25 cellular contexts compared by ENCODE assay signal in the genomic region with DNA sequence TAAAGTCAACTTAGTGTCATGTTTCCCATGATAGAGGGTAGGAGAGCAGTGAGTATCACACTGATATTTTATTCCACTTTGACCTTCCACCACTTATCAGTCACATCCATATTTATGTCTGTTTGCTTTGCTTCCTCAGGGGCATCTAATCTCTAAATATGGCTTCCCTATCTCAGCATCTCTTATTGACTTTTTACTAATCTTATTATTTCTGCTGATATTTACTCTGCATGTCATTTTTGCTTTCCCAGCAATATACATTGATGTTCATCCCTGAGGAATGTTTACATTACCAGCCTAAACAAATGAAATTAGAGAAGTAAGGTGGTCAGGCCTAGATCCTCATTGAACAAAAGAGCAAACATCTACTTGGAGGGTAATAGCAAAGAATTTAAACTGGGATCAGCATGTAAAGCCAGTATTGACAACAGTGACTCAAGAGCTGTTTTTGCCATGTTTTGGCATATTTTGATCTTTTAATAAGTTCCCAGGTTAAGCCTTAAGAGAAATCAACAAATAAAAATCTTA.
A peak's percentile ranks its signal among the peaks of the same experiment; 100 is the strongest.
DNase-seq lines count a peak whose midpoint lies in the region; ATAC-seq and TF ChIP-seq lines count a peak whose summit lies in the region.
"Had no signal": no experiment of that assay in that cellular context is flagged by ENCODE, and none has a peak within 500 bp of the region (broad histone marks: within the 10 kb centered on the region; RNA-seq: fewer than 3 reads in every experiment).

No MANE protein-coding gene starts in this region.

- peaks cover 17% of the 10 kb centered on the region for H3K4me1 ChIP-seq in HUES6 (ENCODE audit: control insufficient read depth, insufficient read depth, low read length)
- H3K4me1 ChIP-seq: esophagus squamous epithelium, uterus had no signal

- peak overlapping the region; percentile 46; the same call in 1 of the 2 replicates for H3K27ac ChIP-seq in HUES6 (ENCODE audit: low read depth, low read length)
- H3K27ac ChIP-seq: coronary artery, esophagus squamous epithelium, SK-N-MC, uterus had no signal

- H3K9me3 ChIP-seq in HUES6 (ENCODE audit: control insufficient read depth, insufficient read depth, low read depth, low read length): no peaks in the 10 kb centered on the region
- H3K9me3 ChIP-seq: esophagus squamous epithelium, uterus had no signal

- no peak overlapping the region for H3K4me3 Mint-ChIP-seq in glutamatergic neuron (ENCODE audit: unreplicated experiment)
- H3K4me3 Mint-ChIP-seq: activated CD4-positive, alpha-beta T cell treated with anti-CD3 and anti-CD28 coated beads, Interleukin-2, amount 10 ng/mL, durations not matched to agents 7 days and 5 days; activated naive CD4-positive, alpha-beta T cell treated with anti-CD3 and anti-CD28 coated beads, Interleukin-2, amount 10 ng/mL, durations not matched to agents 7 days and 5 days; CD4-positive, CD25-positive, alpha-beta regulatory T cell; stimulated activated naive B cell treated with anti-CD40 and anti-IgM and Interleukin-4, amounts not matched to agents 10 μg/mL and 1 μg/mL and 100 μg/mL, for 72 hours; T-helper 17 cell had no signal

- peak overlapping the region; percentile 25 for H3K27ac Mint-ChIP-seq in glutamatergic neuron (ENCODE audit: unreplicated experiment)
- H3K27ac Mint-ChIP-seq: activated CD4-positive, alpha-beta T cell treated with anti-CD3 and anti-CD28 coated beads, Interleukin-2, amount 10 ng/mL, durations not matched to agents 7 days and 5 days; activated naive CD4-positive, alpha-beta T cell treated with anti-CD3 and anti-CD28 coated beads, Interleukin-2, amount 10 ng/mL, durations not matched to agents 7 days and 5 days; CD4-positive, CD25-positive, alpha-beta regulatory T cell; stimulated activated naive B cell treated with anti-CD40 and anti-IgM and Interleukin-4, amounts not matched to agents 10 μg/mL and 1 μg/mL and 100 μg/mL, for 72 hours; T-helper 17 cell had no signal

- no peak overlapping the region for H3K9ac ChIP-seq in HUES6 (ENCODE audit: low read length)

- H3K4me3 ChIP-seq in HUES6 (ENCODE audit: low read depth, low read length): no peak overlapping the region
- H3K4me3 ChIP-seq: coronary artery, esophagus squamous epithelium, SK-N-MC, uterus had no signal

- no peaks in the 10 kb centered on the region for H3K27me3 ChIP-seq in HUES6 (ENCODE audit: control insufficient read depth, insufficient read depth, low read length)
- H3K27me3 ChIP-seq: esophagus squamous epithelium, uterus had no signal

- H3K27me3 Mint-ChIP-seq in glutamatergic neuron (ENCODE audit: unreplicated experiment): no peaks in the 10 kb centered on the region
- H3K27me3 Mint-ChIP-seq: activated CD4-positive, alpha-beta T cell treated with anti-CD3 and anti-CD28 coated beads, Interleukin-2, amount 10 ng/mL, durations not matched to agents 7 days and 5 days; activated naive CD4-positive, alpha-beta T cell treated with anti-CD3 and anti-CD28 coated beads, Interleukin-2, amount 10 ng/mL, durations not matched to agents 7 days and 5 days; CD4-positive, CD25-positive, alpha-beta regulatory T cell; stimulated activated naive B cell treated with anti-CD40 and anti-IgM and Interleukin-4, amounts not matched to agents 10 μg/mL and 1 μg/mL and 100 μg/mL, for 72 hours; T-helper 17 cell had no signal

- no peaks in the 10 kb centered on the region for H3K36me3 ChIP-seq in HUES6 (ENCODE audit: control insufficient read depth, insufficient read depth, low read length)
- H3K36me3 ChIP-seq: esophagus squamous epithelium, uterus had no signal

- peaks cover 3% of the 10 kb centered on the region for H3K4me1 Mint-ChIP-seq in glutamatergic neuron (ENCODE audit: low read depth, unreplicated experiment)
- H3K4me1 Mint-ChIP-seq: activated CD4-positive, alpha-beta T cell treated with anti-CD3 and anti-CD28 coated beads, Interleukin-2, amount 10 ng/mL, durations not matched to agents 7 days and 5 days; activated naive CD4-positive, alpha-beta T cell treated with anti-CD3 and anti-CD28 coated beads, Interleukin-2, amount 10 ng/mL, durations not matched to agents 7 days and 5 days; CD4-positive, CD25-positive, alpha-beta regulatory T cell; stimulated activated naive B cell treated with anti-CD40 and anti-IgM and Interleukin-4, amounts not matched to agents 10 μg/mL and 1 μg/mL and 100 μg/mL, for 72 hours; T-helper 17 cell had no signal

- ATAC-seq in HG03342 (IDR thresholded peaks at IDR 0.05; ENCODE audit: unreplicated experiment): no peak
- no peak for ATAC-seq in esophagus mucosa
- ATAC-seq: left ventricle myocardium superior; right cardiac atrium; stimulated activated naive B cell treated with anti-CD40 and anti-IgM and Interleukin-4, amounts not matched to agents 10 μg/mL and 1 μg/mL and 100 μg/mL, for 72 hours; T-helper 17 cell had no signal

- peaks cover 2% of the 10 kb centered on the region for H3K9me3 Mint-ChIP-seq in glutamatergic neuron (ENCODE audit: unreplicated experiment)

- no peaks in the 10 kb centered on the region for H3K36me3 Mint-ChIP-seq in glutamatergic neuron (ENCODE audit: unreplicated experiment)
- H3K36me3 Mint-ChIP-seq: activated naive CD4-positive, alpha-beta T cell treated with anti-CD3 and anti-CD28 coated beads, Interleukin-2, amount 10 ng/mL, durations not matched to agents 7 days and 5 days; CD4-positive, CD25-positive, alpha-beta regulatory T cell; stimulated activated naive B cell treated with anti-CD40 and anti-IgM and Interleukin-4, amounts not matched to agents 10 μg/mL and 1 μg/mL and 100 μg/mL, for 72 hours had no signal

- TF ChIP-seq CTCF in glutamatergic neuron (IDR thresholded peaks at IDR 0.05; ENCODE audit: partially characterized antibody, unreplicated experiment): no peak

- DNase-seq in DMS153 (lab: John Stamatoyannopoulos, UW) (peak; percentile 69), NCI-H774 (lab: John Stamatoyannopoulos, UW) (peak; percentile 2), glutamatergic neuron (no peak)
- DNase-seq in stimulated activated CD4-positive, alpha-beta T cell treated with anti-CD3 and anti-CD28 coated beads, Interleukin-15, amount 100 ng/mL, for 24 hours: no peak
- DNase-seq: activated CD4-positive, alpha-beta T cell treated with anti-CD3 and anti-CD28 coated beads, Interleukin-2, amount 10 ng/mL, durations not matched to agents 7 days and 5 days; activated naive CD4-positive, alpha-beta T cell treated with anti-CD3 and anti-CD28 coated beads, Interleukin-2, amount 10 ng/mL, durations not matched to agents 7 days and 5 days; amniotic stem cell; CD4-positive, CD25-positive, alpha-beta regulatory T cell; esophagus squamous epithelium; hippocampal formation; KBM-7; left ventricle myocardium superior; midbrain; NCI-H1436; right cardiac atrium; RPMI8226; stimulated activated CD4-positive, alpha-beta T cell treated with anti-CD3 and anti-CD28 coated beads, Interleukin-4, amount 100 ng/mL, for 24 hours; stimulated activated naive B cell treated with anti-CD40 and anti-IgM and Interleukin-4, amounts not matched to agents 10 μg/mL and 1 μg/mL and 100 μg/mL, for 72 hours; T-helper 17 cell; uterus had no signal

Comparison
In these comparisons a context has a peak if more than half of its experiments do, and no peak if none do; other contexts are left out.
1. DNase-seq: peak in DMS153 (single experiment) and NCI-H774 (single experiment); none in glutamatergic neuron (single experiment) and stimulated activated CD4-positive, alpha-beta T cell treated with anti-CD3 and anti-CD28 coated beads, Interleukin-15, amount 100 ng/mL, for 24 hours (single experiment).